ENCODE assay signal across 9 cellular contexts in genomic region chr6:100464910-100465700, GRCh38. TPM values are rescaled to one million over a fixed set of nuclear protein-coding genes. Genes with fewer than 3 reads are reported as not detected.
DNase-seq lines count a peak whose midpoint lies in the region; ATAC-seq, FAIRE-seq and TF ChIP-seq lines count a peak whose summit lies in the region.
"Had no signal": no experiment of that assay in that cellular context is flagged by ENCODE, and none has a peak within 500 bp of the region (broad histone marks: within the 10 kb centered on the region; RNA-seq: fewer than 3 reads in every experiment).

Gene SIM1 (minus strand): TSS chr6:100464921. CDS start chr6:100463468, 1,453 bp downstream.

- H3K9me1 ChIP-seq in K562 (ENCODE audit: control insufficient read depth, insufficient read depth, low read length): no peaks in the 10 kb centered on the region

- no peaks in the 10 kb centered on the region for H3K36me3 ChIP-seq in CD4-positive, alpha-beta memory T cell (ENCODE audit: insufficient read depth, low read length)
- H3K36me3 ChIP-seq in K562 (ENCODE audit: control insufficient read depth, insufficient read depth, low read length) (no peaks in the 10 kb centered on the region), kidney epithelial cell (ENCODE audit: control insufficient read depth, insufficient read depth, low read length) (no peaks in the 10 kb centered on the region), thoracic aorta (no peaks in the 10 kb centered on the region)
- H3K36me3 ChIP-seq: ovary had no signal

- no peaks in the 10 kb centered on the region for H3K79me2 ChIP-seq in K562 (ENCODE audit: control insufficient read depth, insufficient read depth, low read length)

- H3K9me3 Mint-ChIP-seq in CD4-positive, alpha-beta memory T cell: peaks cover 3 to 58% (median 47%) of the 10 kb centered on the region in 8 donors

- H3K4me1 ChIP-seq in CD4-positive, alpha-beta memory T cell (ENCODE audit: insufficient read depth, low read length): peaks cover 30% of the 10 kb centered on the region
- H3K4me1 ChIP-seq in K562 (replicated peaks in 1 of 2; ENCODE audit: control insufficient read depth in 2 of 2, insufficient read depth in 2 of 2, low read length in 2 of 2) (peaks cover 0 to 14% of the 10 kb centered on the region in 2 experiments; a peak in 1 of 5 replicates), thoracic aorta (ENCODE audit: control insufficient read depth in 1 of 2, low read depth in 2 of 2) (peaks cover 3 to 16% of the 10 kb centered on the region in 2 donors)

- H3K4me1 Mint-ChIP-seq in CD4-positive, alpha-beta memory T cell: peaks cover 8 to 34% (median 24%) of the 10 kb centered on the region in 4 donors

- BruUV-seq in K562 (replicated peaks; lab: Mats Ljungman, UMichigan): no TSS peak

- TF ChIP-seq CTCF in K562 (IDR thresholded peaks at IDR 0.05 in 2 of 3, conservative IDR thresholded peaks at IDR 0.05 in 1 of 3; ENCODE audit: insufficient read depth in 2 of 3, low read depth in 1 of 3, low read length in 3 of 3) (no peak), kidney epithelial cell (IDR thresholded peaks at IDR 0.05; ENCODE audit: insufficient read depth, low read length, poor library complexity, severe bottlenecking) (no peak), thoracic aorta (IDR thresholded peaks at IDR 0.05) (no peak)

- no peak for DNase-seq in CD4-positive, alpha-beta memory T cell
- DNase-seq in MV-4-11 (lab: John Stamatoyannopoulos, UW): peak; percentile 54
- no peak for DNase-seq in K562 (ENCODE audit: extremely low read depth in 1 of 4, low spot score in 3 of 4)
- DNase-seq in kidney epithelial cell (ENCODE audit: low read depth): peak; percentile 56
- DNase-seq in thoracic aorta (ENCODE audit: low spot score): no peak
- DNase-seq in H54 (ENCODE audit: insufficient read length, low spot score): no peak

- intact Hi-C loops in CD4-positive, alpha-beta memory T cell (cut with micrococcal nuclease): no loop called here
- intact Hi-C loops in K562 (cut with micrococcal nuclease): no loop called here

- peak within 1 kb of the TSS; percentile 9 to 66 (median 50) for H3K4me3 Mint-ChIP-seq in CD4-positive, alpha-beta memory T cell

- WGBS in K562 (ENCODE audit: insufficient coverage, low coverage, missing lambda C conversion rate): 41% methylated on average over 42 of the region's 65 CpGs

- in situ Hi-C loops in K562 (cut with MboI): no loop called here

- no peak for TF ChIP-seq RAD21 in K562 (CRISPR knock-in tag; conservative IDR thresholded peaks at IDR 0.05 in 1 of 2, IDR thresholded peaks at IDR 0.05 in 1 of 2)

- TF ChIP-seq POLR2A in K562 (conservative IDR thresholded peaks at IDR 0.05) (no peak), H54 (IDR thresholded peaks at IDR 0.05; ENCODE audit: low read depth, low read length) (no peak)

- H3K36me3 Mint-ChIP-seq in CD4-positive, alpha-beta memory T cell: peaks cover 2 to 4% of the 10 kb centered on the region in 2 donors

- H3K9ac ChIP-seq in K562 (ENCODE audit: insufficient read depth in 1 of 2, low read depth in 2 of 2, low read length in 2 of 2): no peak within 1 kb of the TSS

- peaks cover 79% of the 10 kb centered on the region for H3K27me3 ChIP-seq in CD4-positive, alpha-beta memory T cell (ENCODE audit: insufficient read depth, low read length)
- H3K27me3 ChIP-seq in K562 (ENCODE audit: control insufficient read depth in 2 of 2, insufficient read depth in 2 of 2, low read length in 2 of 2) (peaks cover 52 to 69% of the 10 kb centered on the region in 2 experiments), kidney epithelial cell (ENCODE audit: control insufficient read depth, insufficient read depth, low read length) (peaks cover 54% of the 10 kb centered on the region), thoracic aorta (replicated peaks; ENCODE audit: insufficient read depth) (peaks cover 72% of the 10 kb centered on the region)
- H3K27me3 ChIP-seq: ovary had no signal

- CTCF ChIA-PET in CD4-positive, alpha-beta memory T cell (lab: Charles Lee; ENCODE audit: partially characterized antibody): interaction anchor here (0.5 kb wide), 1 partner anchor 936 kb away, joined by 3 read pairs; no protein-coding TSS in a partner anchor
- CTCF ChIA-PET in K562 (lab: Yijun Ruan, JAX; ENCODE audit: low intra/inter-chr PET ratio): no interaction called here

- no peak for TF ChIP-seq EP300 in K562 (IDR thresholded peaks at IDR 0.05; ENCODE audit: low read length)

- H3K27ac ChIP-seq in CD4-positive, alpha-beta memory T cell (ENCODE audit: low read depth, low read length): no peak within 1 kb of the TSS
- H3K27ac ChIP-seq in K562 (ENCODE audit: extremely low read depth, low read depth, low read length): no peak within 1 kb of the TSS
- no peak within 1 kb of the TSS for H3K27ac ChIP-seq in thoracic aorta
- H3K27ac ChIP-seq: ovary had no signal

- no peaks in the 10 kb centered on the region for H4K20me1 ChIP-seq in K562 (replicated peaks; ENCODE audit: control insufficient read depth, insufficient read depth, low read length)

- H2AFZ ChIP-seq in K562 (ENCODE audit: low read depth, low read length): no peak within 1 kb of the TSS

- H3K9me3 ChIP-seq in CD4-positive, alpha-beta memory T cell (ENCODE audit: control insufficient read depth in 1 of 2, low read length in 2 of 2): no peaks in the 10 kb centered on the region
- H3K9me3 ChIP-seq in K562 (replicated peaks; ENCODE audit: control insufficient read depth, insufficient read depth, low read depth, low read length) (no peaks in the 10 kb centered on the region), thoracic aorta (no peaks in the 10 kb centered on the region)
- H3K9me3 ChIP-seq: ovary had no signal

- H3K4me3 ChIP-seq in CD4-positive, alpha-beta memory T cell (ENCODE audit: low read length in 2 of 2): no peak within 1 kb of the TSS
- no peak within 1 kb of the TSS for H3K4me3 ChIP-seq in K562
- H3K4me3 ChIP-seq in kidney epithelial cell (ENCODE audit: low read depth, low read length): peak within 1 kb of the TSS; percentile 73
- peak within 1 kb of the TSS; percentile 43 for H3K4me3 ChIP-seq in thoracic aorta
- H3K4me3 ChIP-seq: ovary had no signal

- POLR2A ChIA-PET in CD4-positive, alpha-beta memory T cell (lab: Charles Lee; ENCODE audit: partially characterized antibody): no interaction called here
- POLR2A ChIA-PET in K562 (lab: Yijun Ruan, JAX): interaction anchor here (0.6 kb wide), 1 partner anchor 219 kb away, joined by 4 read pairs; no protein-coding TSS in a partner anchor

- FAIRE-seq in K562 (lab: Jason Lieb, UNC) (no peak), H54 (lab: Jason Lieb, UNC) (no peak)

- peak within 1 kb of the TSS in 5 of 7 donors; percentile 42 to 82 (median 80) for H3K27ac Mint-ChIP-seq in CD4-positive, alpha-beta memory T cell

- H3K27me3 Mint-ChIP-seq in CD4-positive, alpha-beta memory T cell: peaks cover 63 to 75% of the 10 kb centered on the region in 2 donors

- peak; percentile 92 for ATAC-seq in GM21360 (IDR thresholded peaks at IDR 0.05; ENCODE audit: unreplicated experiment)
- ATAC-seq in K562: no peak
- ATAC-seq in thoracic aorta (ENCODE audit: insufficient number of reproducible peaks, low FRiP score, low read depth): no peak
- ATAC-seq in GM19397 (IDR thresholded peaks at IDR 0.05; ENCODE audit: unreplicated experiment): no peak

- no peak within 1 kb of the TSS for H3K4me2 ChIP-seq in K562 (ENCODE audit: insufficient read depth, low read length)

TF ChIP-seq in K562, 482 proteins besides CTCF, POLR2A, EP300 and RAD21 (continues in another document):
- peak; percentile 38; the same call in 1 of the 2 replicates for TF ChIP-seq PKNOX1 (IDR thresholded peaks at IDR 0.05)
- TF ChIP-seq NFYB (IDR thresholded peaks at IDR 0.05; ENCODE audit: extremely low read depth, insufficient read length): peak; percentile 13

RNA-seq across cellular contexts. Expression of gene SIM1, which starts in this region (rescaled TPM):
- not detected for total RNA-seq in CD4-positive, alpha-beta memory T cell
- not detected for polyA plus RNA-seq in CD4-positive, alpha-beta memory T cell
- total RNA-seq in K562 (2011; cell fraction: chromatin; rRNA removed; ENCODE audit: low replicate concordance): not detected in 2 replicates
- total RNA-seq in K562 (2011; cell fraction: nucleolus; rRNA removed): not detected in 2 replicates
- not detected in 2 replicates for total RNA-seq in K562 (2011; cell fraction: nucleoplasm; rRNA removed)
- not detected in 2 replicates for total RNA-seq in K562 (2014; rRNA removed)
- total RNA-seq in K562 (2014; rRNA removed; fragmentation: Illumina TruSeq; extraction: Trizol): not detected in 2 replicates
- not detected in 2 replicates for total RNA-seq in K562 (2015; rRNA removed; fragmentation: Illumina TruSeq; extraction: Trizol)
- not detected in 2 replicates for total RNA-seq in K562 (2021)
- polyA plus RNA-seq in K562 (2011; rRNA removed): not detected in 2 replicates
- polyA plus RNA-seq in K562 (2011; cell fraction: cytosol; rRNA removed): not detected in 2 replicates
- not detected in 2 replicates for polyA plus RNA-seq in K562 (2011; cell fraction: nucleus; rRNA removed)
- not detected in 2 replicates for polyA plus RNA-seq in K562 (2012)
- polyA plus RNA-seq in K562 (2014; fragmentation: Illumina TruSeq; extraction: Trizol): not detected in 2 replicates
- not detected for polyA plus RNA-seq in K562 (2014; fragmentation: Nextera tagmentation; extraction: Ambion mirVana)
- not detected in 2 replicates for polyA plus RNA-seq in K562 (2014; rRNA removed)
- not detected in 2 replicates for polyA minus RNA-seq in K562 (2011; rRNA and poly(A)+ RNA removed)
- polyA minus RNA-seq in K562 (2011; cell fraction: cytosol; rRNA and poly(A)+ RNA removed): not detected in 2 replicates
- polyA minus RNA-seq in K562 (2011; cell fraction: nucleus; rRNA and poly(A)+ RNA removed): not detected in 2 replicates
- total RNA-seq in kidney epithelial cell: 2.0 and 2.9 TPM in 2 replicates
- not detected for total RNA-seq in thoracic aorta
- polyA plus RNA-seq: ovary had no signal

Comparison
In these comparisons a context has a peak if more than half of its experiments do, and no peak if none do; other contexts are left out.
1. DNase-seq: peak in MV-4-11 (single experiment) and kidney epithelial cell (single experiment); none in CD4-positive, alpha-beta memory T cell (0 of 5), K562 (0 of 4), thoracic aorta (single experiment) and H54 (single experiment).
2. H3K4me3 ChIP-seq: peak in kidney epithelial cell (single experiment) and thoracic aorta (single experiment); none in CD4-positive, alpha-beta memory T cell (0 of 2) and K562 (single experiment).